Comparison of ENCODE assay signal across 25 cellular contexts in genomic region chr13:98886587-98886986, GRCh38.
A peak's percentile ranks its signal among the peaks of the same experiment; 100 is the strongest.
DNase-seq lines count a peak whose midpoint lies in the region; ATAC-seq, FAIRE-seq and TF ChIP-seq lines count a peak whose summit lies in the region.
"Had no signal": no experiment of that assay in that cellular context is flagged by ENCODE, and none has a peak within 500 bp of the region (broad histone marks: within the 10 kb centered on the region; RNA-seq: fewer than 3 reads in every experiment).

No MANE protein-coding gene starts in this region.

- intact Hi-C loops in Caco-2 (cut with micrococcal nuclease; ENCODE audit: unreplicated experiment), result no loop called here
- intact Hi-C loops in mammary epithelial cell (cut with micrococcal nuclease), result no loop called here

- no peak for TF ChIP-seq RAD21 in H1 (IDR thresholded peaks at IDR 0.05 in 1 of 2, conservative IDR thresholded peaks at IDR 0.05 in 1 of 2; ENCODE audit: low read depth in 2 of 2, low read length in 2 of 2)

- FAIRE-seq in H54 (lab: Jason Lieb, UNC), result peak; percentile 30
- FAIRE-seq in H1 (lab: Jason Lieb, UNC), result peak; percentile 65
- FAIRE-seq: A549, D721Med, GM12878, GM12892, GM18507 had no signal

- H2BK15ac ChIP-seq in H1 (ENCODE audit: low read length), result no peak overlapping the region

- peaks cover 98% of the 10 kb centered on the region for H3K36me3 Mint-ChIP-seq in Caco-2 (ENCODE audit: insufficient read depth, unreplicated experiment)
- peaks cover 8% of the 10 kb centered on the region for H3K36me3 Mint-ChIP-seq in WTC11
- H3K36me3 Mint-ChIP-seq: CD14-positive monocyte had no signal

- no peak overlapping the region for H3K4me3 Mint-ChIP-seq in Caco-2 (ENCODE audit: unreplicated experiment)
- H3K4me3 Mint-ChIP-seq in WTC11, result no peak overlapping the region
- H3K4me3 Mint-ChIP-seq: B cell; CD14-positive monocyte; CD4-positive, CD25-positive, alpha-beta regulatory T cell; CD8-positive, alpha-beta memory T cell had no signal

- no TSS peak for BruUV-seq in Caco-2 (replicated peaks; lab: Mats Ljungman, UMichigan)
- BruUV-seq in mammary epithelial cell (replicated peaks; lab: Mats Ljungman, UMichigan), result no TSS peak

- H3K4me3 ChIP-seq in Caco-2 (ENCODE audit: low read depth, low read length) (no peak overlapping the region), H1 (ENCODE audit: extremely low read depth in 1 of 4, insufficient read depth in 2 of 4, low read depth in 3 of 4, low read length in 4 of 4) (no peak overlapping the region), mammary epithelial cell (replicated peaks in 1 of 3; ENCODE audit: insufficient read depth in 1 of 3, low read depth in 2 of 3, low read length in 3 of 3) (no peak overlapping the region)
- H3K4me3 ChIP-seq: A549; BLaER1 treated with 17β-estradiol and CSF1 and Interleukin-3, amounts not matched to agents 10 nM and 100 nM; GM12878 had no signal

- no peak for TF ChIP-seq EP300 in H1 (IDR thresholded peaks at IDR 0.05; ENCODE audit: borderline replicate concordance in 1 of 2, low read depth in 2 of 2, low read length in 2 of 2)

- ATAC-seq in WTC11 (peak; percentile 57; the same call in 1 of the 2 replicates), HG03520 (IDR thresholded peaks at IDR 0.05; ENCODE audit: unreplicated experiment) (no peak)
- ATAC-seq: A549, GM12878 had no signal

- no peak for TF ChIP-seq CTCF in Caco-2 (IDR thresholded peaks at IDR 0.05; ENCODE audit: insufficient read depth in 1 of 2, low read depth in 1 of 2, low read length in 1 of 2, severe bottlenecking in 1 of 2, unreplicated experiment in 1 of 2)
- TF ChIP-seq CTCF in WTC11 (IDR thresholded peaks at IDR 0.05), result no peak
- TF ChIP-seq CTCF in H1 (IDR thresholded peaks at IDR 0.05; ENCODE audit: control extremely low read depth in 1 of 3, insufficient read depth in 1 of 3, low read depth in 1 of 3, low read length in 3 of 3), result no peak
- no peak for TF ChIP-seq CTCF in mammary epithelial cell (conservative IDR thresholded peaks at IDR 0.05 in 1 of 2, IDR thresholded peaks at IDR 0.05 in 1 of 2; ENCODE audit: extremely low read depth in 1 of 2, insufficient read depth in 1 of 2, low read depth in 1 of 2, low read length in 2 of 2)

- no peak overlapping the region for H3K4ac ChIP-seq in H1 (replicated peaks; ENCODE audit: insufficient read length, low read depth, low read length)

- H3K4me1 Mint-ChIP-seq in Caco-2 (ENCODE audit: low read depth, unreplicated experiment) (peaks cover 7% of the 10 kb centered on the region), WTC11 (peaks cover 38% of the 10 kb centered on the region)
- H3K4me1 Mint-ChIP-seq: B cell, CD14-positive monocyte had no signal

- no peak overlapping the region for H2AK5ac ChIP-seq in H1 (ENCODE audit: low read depth, low read length)

- no peak overlapping the region; the same call in 1 of the 2 replicates for H2BK5ac ChIP-seq in H1 (ENCODE audit: low read depth, low read length)

- no peak overlapping the region for H3K14ac ChIP-seq in H1 (ENCODE audit: insufficient read length)

- H3K9me3 ChIP-seq in Caco-2 (no peaks in the 10 kb centered on the region), H1 (ENCODE audit: insufficient read depth in 2 of 2, low read depth in 1 of 2, low read length in 1 of 2) (no peaks in the 10 kb centered on the region), mammary epithelial cell (replicated peaks; ENCODE audit: insufficient read depth, low read length) (no peaks in the 10 kb centered on the region)
- H3K9me3 ChIP-seq: A549; BLaER1 treated with 17β-estradiol and CSF1 and Interleukin-3, amounts not matched to agents 10 nM and 100 nM had no signal

- DNase-seq in Caco-2 (no peak), H54 (ENCODE audit: insufficient read length, low spot score) (no peak), WTC11 (ENCODE audit: low spot score) (no peak), H1 (ENCODE audit: low read depth in 1 of 2, low spot score in 2 of 2) (no peak), NCI-H1417 (lab: John Stamatoyannopoulos, UW) (no peak), dermis blood vessel endothelial cell (no peak), mammary epithelial cell (no peak)
- DNase-seq: AML-193; Calu3; CD4-positive, alpha-beta memory T cell; CD4-positive, CD25-positive, alpha-beta regulatory T cell; CD8-positive, alpha-beta memory T cell; COR-L47; DMS79 treated with DMSO at 0.1 percent for 48 hours; GDM1 had no signal

- no peaks in the 10 kb centered on the region for H3K79me1 ChIP-seq in H1 (ENCODE audit: low read depth, low read length)

- dilution Hi-C loops in mammary epithelial cell (cut with HindIII; ENCODE audit: low sequenced_read_pairs), result no loop called here

- peak overlapping the region; percentile 27; the same call in 1 of the 2 replicates for H3K18ac ChIP-seq in H1 (ENCODE audit: extremely low read depth, low read length)

- peaks cover 2% of the 10 kb centered on the region for H3K36me3 ChIP-seq in Caco-2 (ENCODE audit: control insufficient read depth, insufficient read depth, low read length)
- peaks cover 0 to 6% (median 0%) of the 10 kb centered on the region in 4 experiments; a peak in 1 of 8 replicates for H3K36me3 ChIP-seq in H1 (ENCODE audit: control insufficient read depth in 2 of 4, insufficient read depth in 4 of 4, low read length in 3 of 4)
- H3K36me3 ChIP-seq in mammary epithelial cell (ENCODE audit: insufficient read depth, low read length), result peaks cover 11% of the 10 kb centered on the region

- no peak overlapping the region for H3K9ac ChIP-seq in H1 (replicated peaks in 1 of 4; ENCODE audit: extremely low read depth in 1 of 4, low read depth in 3 of 4, low read length in 3 of 4)
- no peak overlapping the region for H3K9ac ChIP-seq in mammary epithelial cell (ENCODE audit: insufficient read depth, low read length)
- H3K9ac ChIP-seq: BLaER1 treated with 17β-estradiol and CSF1 and Interleukin-3, amounts not matched to agents 10 nM and 100 nM had no signal

- in situ Hi-C loops in mammary epithelial cell (cut with MboI; ENCODE audit: low sequenced_read_pairs in 2 of 2), result no loop called here

- H3K56ac ChIP-seq in H1 (replicated peaks; ENCODE audit: insufficient read length, low read depth, low read length), result no peak overlapping the region

- H4K91ac ChIP-seq in H1 (replicated peaks; ENCODE audit: insufficient read length, low read length), result no peak overlapping the region

- WGBS in H1 (ENCODE audit: extremely low coverage in 1 of 2, insufficient coverage in 1 of 2, insufficient read length in 1 of 2, insufficient replicate concordance in 2 of 2, low coverage in 1 of 2, low lambda C conversion rate in 2 of 2, missing lambda C conversion rate in 1 of 2), 2 experiments, result 86% methylated on average over 8 of the region's 8 CpGs; no CpG with 5 or more reads in 1 of the 2 experiments
- whole genome bisulfite sequencing in mammary epithelial cell (ENCODE audit: low coverage, missing lambda C conversion rate), result 98% methylated on average over 4 of the region's 8 CpGs

- H3K27me3 ChIP-seq in Caco-2 (replicated peaks; ENCODE audit: control insufficient read depth, insufficient read depth, low read length) (no peaks in the 10 kb centered on the region), H1 (replicated peaks in 1 of 4; ENCODE audit: control insufficient read depth in 3 of 4, extremely low read depth in 1 of 4, insufficient read depth in 3 of 4, low read length in 3 of 4) (no peaks in the 10 kb centered on the region), mammary epithelial cell (ENCODE audit: insufficient read depth, low read length) (no peaks in the 10 kb centered on the region)
- H3K27me3 ChIP-seq: BLaER1 treated with 17β-estradiol and CSF1 and Interleukin-3, amounts not matched to agents 10 nM and 100 nM had no signal

- TF ChIP-seq POLR2A in H54 (IDR thresholded peaks at IDR 0.05; ENCODE audit: low read depth, low read length) (no peak), H1 (IDR thresholded peaks at IDR 0.05; ENCODE audit: control extremely low read depth in 1 of 2, low read depth in 2 of 2, low read length in 2 of 2) (no peak)

- no peak overlapping the region for H3K23ac ChIP-seq in H1 (ENCODE audit: insufficient read length)

- H3K27ac ChIP-seq in H1 (ENCODE audit: low read depth, low read length), result no peak overlapping the region
- no peak overlapping the region for H3K27ac ChIP-seq in mammary epithelial cell (ENCODE audit: insufficient read depth, low read depth, low read length)
- H3K27ac ChIP-seq: 22Rv1; A549; BLaER1 treated with 17β-estradiol and CSF1 and Interleukin-3, amounts not matched to agents 10 nM and 100 nM had no signal

- no peak overlapping the region for H2AFZ ChIP-seq in H1 (ENCODE audit: low read length)
- no peak overlapping the region for H2AFZ ChIP-seq in mammary epithelial cell (ENCODE audit: low read depth, low read length)

- H3K4me1 ChIP-seq in Caco-2, result no peaks in the 10 kb centered on the region
- peaks cover 2 to 9% (median 6%) of the 10 kb centered on the region in 4 experiments; a peak in 6 of 7 replicates for H3K4me1 ChIP-seq in H1 (replicated peaks in 1 of 4; ENCODE audit: control insufficient read depth in 3 of 4, insufficient read depth in 4 of 4, low read length in 3 of 4)
- H3K4me1 ChIP-seq in mammary epithelial cell (ENCODE audit: insufficient read depth, low read length), result peaks cover 21% of the 10 kb centered on the region
- H3K4me1 ChIP-seq: A549; BLaER1 treated with 17β-estradiol and CSF1 and Interleukin-3, amounts not matched to agents 10 nM and 100 nM had no signal

- H4K5ac ChIP-seq in H1 (ENCODE audit: insufficient read length, low read depth, low read length), result no peak overlapping the region

- H3K27ac Mint-ChIP-seq in Caco-2 (ENCODE audit: unreplicated experiment) (peak overlapping the region; percentile 6), WTC11 (peak overlapping the region; percentile 21)
- H3K27ac Mint-ChIP-seq: B cell; CD4-positive, alpha-beta memory T cell; CD4-positive, CD25-positive, alpha-beta regulatory T cell had no signal

- H2BK120ac ChIP-seq in H1 (replicated peaks; ENCODE audit: low read depth, low read length), result no peak overlapping the region

- H2BK12ac ChIP-seq in H1 (ENCODE audit: low read depth, low read length), result peak overlapping the region; percentile 89

- no peaks in the 10 kb centered on the region for H3K23me2 ChIP-seq in H1 (ENCODE audit: low read depth, low read length)

- H3K27me3 Mint-ChIP-seq in Caco-2 (ENCODE audit: insufficient read depth, unreplicated experiment), result no peaks in the 10 kb centered on the region
- no peaks in the 10 kb centered on the region for H3K27me3 Mint-ChIP-seq in WTC11 (ENCODE audit: low read depth)
- H3K27me3 Mint-ChIP-seq: B cell; CD4-positive, alpha-beta memory T cell; CD4-positive, CD25-positive, alpha-beta regulatory T cell had no signal

- CTCF ChIA-PET in Caco-2 (lab: Charles Lee), result no interaction called here
- CTCF ChIA-PET in WTC11 (lab: Charles Lee), result interaction anchor here (1.0 kb wide), 1 partner anchor 17 kb away, joined by 4 read pairs; no protein-coding TSS in a partner anchor
- CTCF ChIA-PET in H1 (lab: Charles Lee; ENCODE audit: partially characterized antibody), result no interaction called here
- CTCF ChIA-PET in mammary epithelial cell (lab: Charles Lee; ENCODE audit: low non-redundant PET), result no interaction called here

- no peaks in the 10 kb centered on the region for H3K9me3 Mint-ChIP-seq in Caco-2 (ENCODE audit: unreplicated experiment)
- no peaks in the 10 kb centered on the region for H3K9me3 Mint-ChIP-seq in WTC11
- H3K9me3 Mint-ChIP-seq: CD14-positive monocyte; CD4-positive, alpha-beta memory T cell; CD4-positive, CD25-positive, alpha-beta regulatory T cell; CD8-positive, alpha-beta memory T cell had no signal

- H3K79me2 ChIP-seq in H1 (ENCODE audit: control insufficient read depth in 1 of 2, insufficient read depth in 2 of 2, low read length in 2 of 2), result no peaks in the 10 kb centered on the region
- H3K79me2 ChIP-seq in mammary epithelial cell (ENCODE audit: insufficient read depth, low read length), result no peaks in the 10 kb centered on the region

- no peaks in the 10 kb centered on the region for H4K20me1 ChIP-seq in H1 (replicated peaks in 1 of 2; ENCODE audit: control insufficient read depth in 1 of 2, insufficient read depth in 2 of 2, low read length in 2 of 2)
- no peaks in the 10 kb centered on the region for H4K20me1 ChIP-seq in mammary epithelial cell (ENCODE audit: insufficient read depth, low read length)
- H4K20me1 ChIP-seq: BLaER1 treated with 17β-estradiol and CSF1 and Interleukin-3, amounts not matched to agents 10 nM and 100 nM had no signal

- H4K8ac ChIP-seq in H1 (ENCODE audit: extremely low read depth, insufficient read depth, low read length), result no peak overlapping the region

- POLR2A ChIA-PET in Caco-2 (lab: Charles Lee) (no interaction called here), WTC11 (lab: Charles Lee) (no interaction called here), H1 (lab: Charles Lee; ENCODE audit: partially characterized antibody) (no interaction called here)

- H3K4me2 ChIP-seq in H1 (ENCODE audit: insufficient read depth in 1 of 2, low read depth in 2 of 2, low read length in 2 of 2) (peak overlapping the region in 1 of 2 experiments; percentile 25; a peak in 1 of 4 replicates), mammary epithelial cell (ENCODE audit: insufficient read depth, low read depth, low read length) (no peak overlapping the region)
- H3K4me2 ChIP-seq: A549; BLaER1 treated with 17β-estradiol and CSF1 and Interleukin-3, amounts not matched to agents 10 nM and 100 nM had no signal

- no peak overlapping the region for H2BK20ac ChIP-seq in H1 (ENCODE audit: low read length)
